10 cellular contexts compared by ENCODE assay signal in genomic region chr4:185830263-185830994, GRCh38. TPM values are rescaled to one million over a fixed set of nuclear protein-coding genes. Genes with fewer than 3 reads are reported as not detected.
"Had no signal": no experiment of that assay in that cellular context is flagged by ENCODE, and none has a peak within 500 bp of the region (broad histone marks: within the 10 kb centered on the region; RNA-seq: fewer than 3 reads in every experiment).

No MANE protein-coding gene starts in this region.

- H3K4me3 ChIP-seq: gastrocnemius medialis, left lung, psoas muscle, thyroid gland had no signal

- H3K27ac ChIP-seq: gastrocnemius medialis, left lung, psoas muscle, thyroid gland had no signal

- ATAC-seq: gastrocnemius medialis; left lung; psoas muscle; stimulated activated effector memory CD8-positive, alpha-beta T cell treated with anti-CD3 and anti-CD28 coated beads, Interleukin-12 subunit alpha, Interleukin-12 subunit beta, amount 100 ng/mL, for 72 hours; T-cell had no signal

- DNase-seq: activated CD4-positive, alpha-beta T cell treated with anti-CD3 and anti-CD28 coated beads, Interleukin-2, amount 50 U/mL, for 1 hour; activated naive CD4-positive, alpha-beta T cell treated with Interleukin-2 at 50 U/mL for 16 hours; gastrocnemius medialis; left lung; psoas muscle; T-cell; T-helper 9 cell; thyroid gland had no signal

- H3K4me1 ChIP-seq: gastrocnemius medialis, left lung, psoas muscle had no signal

- H3K9me3 ChIP-seq: gastrocnemius medialis, left lung, psoas muscle, thyroid gland had no signal

- H3K27ac Mint-ChIP-seq: stimulated activated effector memory CD8-positive, alpha-beta T cell treated with anti-CD3 and anti-CD28 coated beads, Interleukin-12 subunit alpha, Interleukin-12 subunit beta, amount 100 ng/mL, for 72 hours; T-cell had no signal

- H3K27me3 ChIP-seq: gastrocnemius medialis, left lung, thyroid gland had no signal

- H3K4me3 Mint-ChIP-seq: stimulated activated effector memory CD8-positive, alpha-beta T cell treated with anti-CD3 and anti-CD28 coated beads, Interleukin-12 subunit alpha, Interleukin-12 subunit beta, amount 100 ng/mL, for 72 hours; T-cell had no signal

- H3K9me3 Mint-ChIP-seq: stimulated activated effector memory CD8-positive, alpha-beta T cell treated with anti-CD3 and anti-CD28 coated beads, Interleukin-12 subunit alpha, Interleukin-12 subunit beta, amount 100 ng/mL, for 72 hours; T-cell had no signal

- H3K36me3 ChIP-seq: gastrocnemius medialis, left lung, thyroid gland had no signal

- H3K4me1 Mint-ChIP-seq: stimulated activated effector memory CD8-positive, alpha-beta T cell treated with anti-CD3 and anti-CD28 coated beads, Interleukin-12 subunit alpha, Interleukin-12 subunit beta, amount 100 ng/mL, for 72 hours; T-cell had no signal

- H3K36me3 Mint-ChIP-seq: stimulated activated effector memory CD8-positive, alpha-beta T cell treated with anti-CD3 and anti-CD28 coated beads, Interleukin-12 subunit alpha, Interleukin-12 subunit beta, amount 100 ng/mL, for 72 hours; T-cell had no signal

RNA-seq across cellular contexts. Expression of gene SORBS2, which starts 18.4 kb away (rescaled TPM):
- total RNA-seq: activated CD8-positive, alpha-beta memory T cell treated with anti-CD3 and anti-CD28 coated beads for 36 hours had no signal
